In the genomic region with DNA sequence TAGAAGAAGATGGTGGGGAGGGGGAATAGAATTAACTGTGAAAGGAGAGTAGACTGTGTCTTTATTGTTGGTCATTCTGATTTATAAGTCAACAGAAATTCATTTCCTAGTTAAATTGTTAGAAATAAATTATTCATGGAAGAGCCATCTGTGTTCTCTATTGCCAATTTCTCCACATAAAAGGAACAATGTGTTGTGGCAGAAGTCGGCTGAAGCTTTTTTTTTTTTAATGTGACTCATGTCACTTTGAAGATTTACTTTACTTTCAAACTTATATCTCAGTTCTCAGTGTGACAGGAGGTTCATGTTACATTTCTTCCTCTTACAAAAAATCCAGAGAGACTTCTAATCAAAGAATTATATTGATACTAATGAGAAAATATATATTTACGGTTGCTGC, we compare ENCODE assay signal across 19 cellular contexts.
"Had no signal": no experiment of that assay in that cellular context is flagged by ENCODE, and none has a peak within 500 bp of the region (broad histone marks: within the 10 kb centered on the region; RNA-seq: fewer than 3 reads in every experiment).

No MANE protein-coding gene starts in this region.

- H3K36me3 ChIP-seq: breast epithelium, esophagus muscularis mucosa, lower lobe of right lung, pancreas had no signal

- H3K9me3 Mint-ChIP-seq: activated naive CD4-positive, alpha-beta T cell treated with anti-CD3 and anti-CD28 coated beads, Interleukin-2, amount 10 ng/mL, durations not matched to agents 7 days and 5 days; activated naive CD8-positive, alpha-beta T cell treated with anti-CD3 and anti-CD28 coated beads, Interleukin-2, amount 50 U/mL, for 24 hours; activated T-cell treated with anti-CD3 and anti-CD28 coated beads, Interleukin-2, amount 50 U/mL, for 4 hours; natural killer cell; stimulated activated memory B cell treated with anti-CD40 and anti-IgM and Interleukin-4, amounts not matched to agents 10 μg/mL and 1 μg/mL and 100 μg/mL, for 72 hours had no signal

- H3K4me3 ChIP-seq: breast epithelium, esophagus muscularis mucosa, lower lobe of right lung, pancreas had no signal

- ATAC-seq: activated CD8-positive, alpha-beta T cell treated with anti-CD3 and anti-CD28 coated beads, Interleukin-2, amount 10 ng/mL, durations not matched to agents 7 days and 5 days; activated naive CD8-positive, alpha-beta T cell treated with anti-CD3 and anti-CD28 coated beads, Interleukin-2, amount 50 U/mL, for 24 hours; activated T-cell treated with anti-CD3 and anti-CD28 coated beads, Interleukin-2, amount 50 U/mL, for 4 hours; lower lobe of right lung; natural killer cell; sciatic nerve; stimulated activated memory B cell treated with anti-CD40 and anti-IgM and Interleukin-4, amounts not matched to agents 10 μg/mL and 1 μg/mL and 100 μg/mL, for 72 hours had no signal

- FAIRE-seq: keratinocyte, pancreas had no signal

- H3K4me3 Mint-ChIP-seq: activated CD8-positive, alpha-beta T cell treated with anti-CD3 and anti-CD28 coated beads, Interleukin-2, amount 10 ng/mL, durations not matched to agents 7 days and 5 days; activated naive CD4-positive, alpha-beta T cell treated with anti-CD3 and anti-CD28 coated beads, Interleukin-2, amount 10 ng/mL, durations not matched to agents 7 days and 5 days; activated naive CD8-positive, alpha-beta T cell treated with anti-CD3 and anti-CD28 coated beads, Interleukin-2, amount 50 U/mL, for 24 hours; activated T-cell treated with anti-CD3 and anti-CD28 coated beads, Interleukin-2, amount 50 U/mL, for 4 hours; natural killer cell; stimulated activated memory B cell treated with anti-CD40 and anti-IgM and Interleukin-4, amounts not matched to agents 10 μg/mL and 1 μg/mL and 100 μg/mL, for 72 hours had no signal

- H3K27me3 ChIP-seq: breast epithelium, esophagus muscularis mucosa, pancreas had no signal

- H3K27ac Mint-ChIP-seq: activated CD8-positive, alpha-beta T cell treated with anti-CD3 and anti-CD28 coated beads, Interleukin-2, amount 10 ng/mL, durations not matched to agents 7 days and 5 days; activated naive CD4-positive, alpha-beta T cell treated with anti-CD3 and anti-CD28 coated beads, Interleukin-2, amount 10 ng/mL, durations not matched to agents 7 days and 5 days; activated naive CD8-positive, alpha-beta T cell treated with anti-CD3 and anti-CD28 coated beads, Interleukin-2, amount 50 U/mL, for 24 hours; natural killer cell; stimulated activated memory B cell treated with anti-CD40 and anti-IgM and Interleukin-4, amounts not matched to agents 10 μg/mL and 1 μg/mL and 100 μg/mL, for 72 hours had no signal

- H3K4me1 Mint-ChIP-seq: activated naive CD4-positive, alpha-beta T cell treated with anti-CD3 and anti-CD28 coated beads, Interleukin-2, amount 10 ng/mL, durations not matched to agents 7 days and 5 days; activated naive CD8-positive, alpha-beta T cell treated with anti-CD3 and anti-CD28 coated beads, Interleukin-2, amount 50 U/mL, for 24 hours; natural killer cell; stimulated activated memory B cell treated with anti-CD40 and anti-IgM and Interleukin-4, amounts not matched to agents 10 μg/mL and 1 μg/mL and 100 μg/mL, for 72 hours had no signal

- H3K27ac ChIP-seq: esophagus muscularis mucosa, lower lobe of right lung, pancreas had no signal

- H3K4me1 ChIP-seq: lower lobe of right lung, pancreas had no signal

- H3K36me3 Mint-ChIP-seq: activated naive CD4-positive, alpha-beta T cell treated with anti-CD3 and anti-CD28 coated beads, Interleukin-2, amount 10 ng/mL, durations not matched to agents 7 days and 5 days; natural killer cell; stimulated activated memory B cell treated with anti-CD40 and anti-IgM and Interleukin-4, amounts not matched to agents 10 μg/mL and 1 μg/mL and 100 μg/mL, for 72 hours had no signal

- DNase-seq: activated CD4-positive, alpha-beta T cell treated with anti-CD3 and anti-CD28 coated beads for 48 hours; activated CD4-positive, CD25-positive, alpha-beta regulatory T cell; activated CD8-positive, alpha-beta T cell treated with anti-CD3 and anti-CD28 coated beads, Interleukin-2, amount 10 ng/mL, durations not matched to agents 7 days and 5 days; activated naive CD4-positive, alpha-beta T cell treated with anti-CD3 and anti-CD28 coated beads, Interleukin-2, amount 10 ng/mL, durations not matched to agents 7 days and 5 days; activated naive CD8-positive, alpha-beta T cell treated with anti-CD3 and anti-CD28 coated beads, Interleukin-2, amount 50 U/mL, for 24 hours; activated T-cell treated with anti-CD3 and anti-CD28 coated beads, Interleukin-2, amount 50 U/mL, for 4 hours; aorta; cortex of kidney; effector CD4-positive, alpha-beta T cell; lower lobe of right lung; natural killer cell; pancreas; stimulated activated CD4-positive, alpha-beta T cell treated with anti-CD3 and anti-CD28 coated beads, Interleukin-4, amount 100 ng/mL, for 24 hours; T1000 had no signal

- H3K9me3 ChIP-seq: breast epithelium, esophagus muscularis mucosa, lower lobe of right lung, pancreas had no signal
